Comparison of ENCODE assay signal across 20 cellular contexts in the genomic region with DNA sequence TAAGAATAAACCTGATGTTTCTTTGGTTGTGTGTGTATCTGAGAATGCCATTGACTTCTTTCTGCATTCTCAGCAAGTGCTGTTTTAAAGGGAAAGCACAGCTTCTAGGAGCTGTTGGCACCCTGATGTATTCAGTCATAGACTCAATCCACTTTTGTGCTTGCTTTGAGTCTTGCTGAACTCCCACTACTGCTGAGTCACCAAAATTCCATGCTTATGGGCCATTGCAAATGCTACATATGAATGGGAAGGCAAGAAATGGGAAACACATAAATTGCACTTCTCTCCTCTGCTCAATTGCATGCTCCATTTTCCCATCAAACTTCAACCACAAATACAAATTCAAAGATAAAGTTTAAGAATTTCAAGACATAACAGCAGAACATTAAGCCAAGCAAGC. TPM values are rescaled to one million over a fixed set of nuclear protein-coding genes. Genes with fewer than 3 reads are reported as not detected.
DNase-seq lines count a peak whose midpoint lies in the region; ATAC-seq and TF ChIP-seq lines count a peak whose summit lies in the region.
"Had no signal": no experiment of that assay in that cellular context is flagged by ENCODE, and none has a peak within 500 bp of the region (broad histone marks: within the 10 kb centered on the region; RNA-seq: fewer than 3 reads in every experiment).

No MANE protein-coding gene starts in this region.

- no peaks in the 10 kb centered on the region for H3K27me3 ChIP-seq in adipocyte (replicated peaks; ENCODE audit: control insufficient read depth, insufficient read depth, low read length)
- H3K27me3 ChIP-seq: BLaER1, Peyer's patch had no signal

- H3K9ac ChIP-seq in adipocyte (ENCODE audit: low read length), result no peak overlapping the region
- H3K9ac ChIP-seq: BLaER1 had no signal

- no peaks in the 10 kb centered on the region for H3K9me3 ChIP-seq in adipocyte (ENCODE audit: control insufficient read depth, low read length)
- H3K9me3 ChIP-seq: BLaER1, Peyer's patch had no signal

- no peaks in the 10 kb centered on the region for H3K4me1 ChIP-seq in adipocyte (ENCODE audit: control insufficient read depth, insufficient read depth, low read length)
- H3K4me1 ChIP-seq: BLaER1, Peyer's patch had no signal

- no peaks in the 10 kb centered on the region for H3K36me3 ChIP-seq in adipocyte (ENCODE audit: control insufficient read depth, insufficient read depth, low read length, severe bottlenecking)
- H3K36me3 ChIP-seq: BLaER1, Peyer's patch had no signal

- ATAC-seq in HG03520 (IDR thresholded peaks at IDR 0.05; ENCODE audit: unreplicated experiment), result no peak
- no peak for ATAC-seq in HG03135 (IDR thresholded peaks at IDR 0.05; ENCODE audit: unreplicated experiment)
- ATAC-seq in GM21529 (IDR thresholded peaks at IDR 0.05; ENCODE audit: unreplicated experiment), result no peak

- no peak for TF ChIP-seq CTCF in epithelial cell of esophagus (IDR thresholded peaks at IDR 0.05; ENCODE audit: insufficient read depth, low read depth, low read length, missing control alignments)

- peak; percentile 17 for DNase-seq in HT1080 (ENCODE audit: low read depth)
- DNase-seq in adipocyte (ENCODE audit: low read depth), result peak; percentile 35
- DNase-seq in epithelial cell of esophagus (ENCODE audit: low read depth), result peak; percentile 7
- peak; percentile 6 for DNase-seq in non-pigmented ciliary epithelial cell (ENCODE audit: low read depth)
- DNase-seq in NCI-H1417 treated with DMSO at 0.1 percent for 48 hours (lab: John Stamatoyannopoulos, UW), result no peak
- DNase-seq: DMS153, EL, MM.1S, NCI-H1105, NCI-H1930, NCI-H2171, NCI-H774, Peyer's patch, SHP77 treated with DMSO at 0.1 percent for 48 hours had no signal

- H3K4me3 ChIP-seq in adipocyte (ENCODE audit: low read length) (no peak overlapping the region), epithelial cell of esophagus (ENCODE audit: low read length) (no peak overlapping the region)
- H3K4me3 ChIP-seq: BLaER1, Peyer's patch had no signal

RNA-seq across cellular contexts. Expression of gene FTMT, which starts 9.8 kb away (rescaled TPM):
- not detected in 2 replicates for total RNA-seq in HT1080 (2014; rRNA removed; shearing (Covaris generic))
- polyA plus RNA-seq in HT1080 (2015; cell fraction: cytosol; rRNA removed), result not detected in 2 replicates
- polyA plus RNA-seq in HT1080 (2015; cell fraction: nucleus; rRNA removed), result not detected in 2 replicates
- total RNA-seq: NCI-H460, Peyer's patch had no signal
- polyA plus RNA-seq: AG04450 had no signal
